Comparison of ENCODE assay signal across 8 cellular contexts in the genomic region with DNA sequence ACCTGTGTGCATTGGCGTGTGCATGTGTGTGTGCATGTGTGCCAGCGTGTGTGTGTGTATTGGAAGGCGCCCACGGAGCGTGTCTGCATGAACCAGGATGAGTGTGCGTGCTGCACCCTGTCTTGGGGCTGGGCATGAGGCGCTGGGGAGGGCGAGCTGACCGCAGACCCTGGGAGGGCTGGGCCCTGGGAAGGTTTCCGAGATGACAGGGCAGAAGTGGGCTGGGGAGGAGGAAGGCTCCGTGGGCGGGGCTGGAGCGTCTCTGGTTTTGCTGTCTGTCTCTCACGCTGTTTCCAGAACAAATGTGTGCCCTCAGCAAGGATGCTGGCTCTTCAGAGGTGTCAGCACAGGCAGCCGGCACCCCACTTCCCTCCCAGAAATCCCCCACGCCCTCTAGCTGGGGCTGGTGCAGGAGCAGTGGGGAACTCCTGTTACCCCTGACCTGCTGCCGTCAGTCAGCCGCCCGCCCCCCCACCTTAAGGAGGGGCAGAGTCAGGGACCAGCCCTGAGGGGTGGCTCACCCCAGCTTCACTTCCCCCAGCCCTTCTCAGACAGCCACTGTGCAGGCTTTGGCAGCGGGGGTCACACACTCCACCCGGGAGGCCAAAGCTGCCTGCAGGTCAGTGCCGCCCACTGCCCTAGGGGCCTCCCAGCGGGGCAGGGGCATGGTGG. TPM values are rescaled to one million over a fixed set of nuclear protein-coding genes. Genes with fewer than 3 reads are reported as not detected.
DNase-seq lines count a peak whose midpoint lies in the region; ATAC-seq and TF ChIP-seq lines count a peak whose summit lies in the region.

A gene with protein sequence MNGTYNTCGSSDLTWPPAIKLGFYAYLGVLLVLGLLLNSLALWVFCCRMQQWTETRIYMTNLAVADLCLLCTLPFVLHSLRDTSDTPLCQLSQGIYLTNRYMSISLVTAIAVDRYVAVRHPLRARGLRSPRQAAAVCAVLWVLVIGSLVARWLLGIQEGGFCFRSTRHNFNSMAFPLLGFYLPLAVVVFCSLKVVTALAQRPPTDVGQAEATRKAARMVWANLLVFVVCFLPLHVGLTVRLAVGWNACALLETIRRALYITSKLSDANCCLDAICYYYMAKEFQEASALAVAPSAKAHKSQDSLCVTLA (plus strand): TSS at position 531 of the 672 bp plus-strand sequence. CDS start 4,473 bp downstream, outside the sequence.

- no peaks in the 10 kb centered on the region for H3K27me3 ChIP-seq in ovary
- H3K27me3 ChIP-seq in upper lobe of right lung, result no peaks in the 10 kb centered on the region

- DNase-seq in AG09309 (ENCODE audit: low read depth) (peak; percentile 34), dedifferentiated amniotic fluid mesenchymal stem cell (ENCODE audit: extremely low spot score) (peak; percentile 27), ovary (peak in 3 of 5 donors; percentile 16 to 37 (median 16)), upper lobe of right lung (peak; percentile 80)
- peak; percentile 43 to 75 for DNase-seq in activated CD4-positive, alpha-beta T cell treated with anti-CD3 and anti-CD28 coated beads for 24 hours (ENCODE audit: low read depth in 2 of 2)

- no peak for TF ChIP-seq CTCF in AG09309 (IDR thresholded peaks at IDR 0.05; ENCODE audit: control insufficient read depth, insufficient read depth, low read depth, low read length, missing control alignments)
- TF ChIP-seq CTCF in HEK293 (tag by site-specific recombination; IDR thresholded peaks at IDR 0.05), result no peak
- no peak for TF ChIP-seq CTCF in ovary (IDR thresholded peaks at IDR 0.05)
- no peak for TF ChIP-seq CTCF in upper lobe of right lung (IDR thresholded peaks at IDR 0.05)

- H3K9me3 ChIP-seq in HEK293 (ENCODE audit: control insufficient read depth, insufficient read depth, low read depth, low read length), result no peaks in the 10 kb centered on the region
- H3K9me3 ChIP-seq in ovary, result no peaks in the 10 kb centered on the region
- no peaks in the 10 kb centered on the region for H3K9me3 ChIP-seq in upper lobe of right lung

- intact Hi-C loops in ovary (cut with DNase I) (no loop called here), upper lobe of right lung (cut with DNase I) (no loop called here)

- H3K36me3 ChIP-seq in HEK293 (ENCODE audit: control insufficient read depth in 2 of 2, insufficient read depth in 1 of 2, low read length in 2 of 2) (no peaks in the 10 kb centered on the region), ovary (no peaks in the 10 kb centered on the region), upper lobe of right lung (no peaks in the 10 kb centered on the region)

- peak; percentile 74 for ATAC-seq in upper lobe of right lung
- no peak for ATAC-seq in HG02938 (IDR thresholded peaks at IDR 0.05; ENCODE audit: unreplicated experiment)
- no peak for ATAC-seq in HG03108 (IDR thresholded peaks at IDR 0.05; ENCODE audit: unreplicated experiment)

- POLR2A ChIA-PET in HEK293 (lab: Yijun Ruan, JAX), result no interaction called here

- H3K27ac ChIP-seq in HEK293 (ENCODE audit: extremely low read depth, low read depth, low read length) (no peak within 1 kb of the TSS), ovary (no peak within 1 kb of the TSS), upper lobe of right lung (peak within 1 kb of the TSS; percentile 42)

- CTCF ChIA-PET in HEK293 (lab: Yijun Ruan, JAX), result interaction anchor here (0.6 kb wide), 2 partner anchors 16 to 563 kb away, joined by 4 read pairs; no protein-coding TSS in a partner anchor

- WGBS in ovary, 3 donors, result 20 to 41% (median 36%) methylated on average over 19 to 23 of the region's 23 CpGs

- no peak for TF ChIP-seq POLR2A in ovary (IDR thresholded peaks at IDR 0.05)

- no peak for TF ChIP-seq EP300 in ovary (IDR thresholded peaks at IDR 0.05)

- H3K4me3 ChIP-seq in AG09309 (ENCODE audit: control insufficient read depth, low read depth, low read length) (no peak within 1 kb of the TSS), HEK293 (ENCODE audit: low read depth, low read length) (no peak within 1 kb of the TSS), ovary (no peak within 1 kb of the TSS), upper lobe of right lung (no peak within 1 kb of the TSS)

- no peaks in the 10 kb centered on the region for H3K4me1 ChIP-seq in HEK293 (ENCODE audit: control insufficient read depth, insufficient read depth, low read length)
- H3K4me1 ChIP-seq in ovary (ENCODE audit: insufficient read depth), result no peaks in the 10 kb centered on the region
- peaks cover 3% of the 10 kb centered on the region for H3K4me1 ChIP-seq in upper lobe of right lung

TF ChIP-seq in HEK293, 187 proteins besides CTCF, POLR2A, EP300 and RAD21 (continues in another document):
- TF ChIP-seq ZNF660 (tag by site-specific recombination; IDR thresholded peaks at IDR 0.05) (no peak), ZNF157 (tag by site-specific recombination; IDR thresholded peaks at IDR 0.05) (no peak), ZNF548 (tag by site-specific recombination; IDR thresholded peaks at IDR 0.05) (no peak), REPIN1 (tag by site-specific recombination; IDR thresholded peaks at IDR 0.05; ENCODE audit: low read depth) (no peak), ZNF112 (tag by site-specific recombination; IDR thresholded peaks at IDR 0.05) (no peak), ZNF37A (tag by site-specific recombination; IDR thresholded peaks at IDR 0.05) (no peak), ZNF24 (tag by site-specific recombination; IDR thresholded peaks at IDR 0.05) (no peak), HOXA7 (CRISPR knock-in tag; IDR thresholded peaks at IDR 0.05; ENCODE audit: borderline replicate concordance) (no peak), ZNF560 (tag by site-specific recombination; IDR thresholded peaks at IDR 0.05; ENCODE audit: borderline replicate concordance) (no peak), SP2 (tag by site-specific recombination; IDR thresholded peaks at IDR 0.05) (peak; percentile 5; the same call in 1 of the 2 replicates), ZNF664 (tag by site-specific recombination; IDR thresholded peaks at IDR 0.05) (no peak), ZNF311 (tag by site-specific recombination; IDR thresholded peaks at IDR 0.05; ENCODE audit: borderline replicate concordance) (no peak), SETDB1 (IDR thresholded peaks at IDR 0.05; ENCODE audit: insufficient read length, low read length) (no peak), BCL11A (tag by site-specific recombination; IDR thresholded peaks at IDR 0.05; ENCODE audit: low read depth) (no peak), ZSCAN30 (tag by site-specific recombination; IDR thresholded peaks at IDR 0.05) (no peak), ZNF324 (tag by site-specific recombination; IDR thresholded peaks at IDR 0.05) (no peak), ZNF114 (tag by site-specific recombination; IDR thresholded peaks at IDR 0.05) (no peak), ZFHX2 (tag by site-specific recombination; conservative IDR thresholded peaks at IDR 0.05) (0 out of 2 replicates have a peak, but pooled peaks have one; percentile 17), ZNF433 (tag by site-specific recombination; IDR thresholded peaks at IDR 0.05; ENCODE audit: low read depth) (no peak), ZNF558 (tag by site-specific recombination; IDR thresholded peaks at IDR 0.05) (no peak), ZNF792 (tag by site-specific recombination; IDR thresholded peaks at IDR 0.05) (no peak)
- TF ChIP-seq, protein P1, sequence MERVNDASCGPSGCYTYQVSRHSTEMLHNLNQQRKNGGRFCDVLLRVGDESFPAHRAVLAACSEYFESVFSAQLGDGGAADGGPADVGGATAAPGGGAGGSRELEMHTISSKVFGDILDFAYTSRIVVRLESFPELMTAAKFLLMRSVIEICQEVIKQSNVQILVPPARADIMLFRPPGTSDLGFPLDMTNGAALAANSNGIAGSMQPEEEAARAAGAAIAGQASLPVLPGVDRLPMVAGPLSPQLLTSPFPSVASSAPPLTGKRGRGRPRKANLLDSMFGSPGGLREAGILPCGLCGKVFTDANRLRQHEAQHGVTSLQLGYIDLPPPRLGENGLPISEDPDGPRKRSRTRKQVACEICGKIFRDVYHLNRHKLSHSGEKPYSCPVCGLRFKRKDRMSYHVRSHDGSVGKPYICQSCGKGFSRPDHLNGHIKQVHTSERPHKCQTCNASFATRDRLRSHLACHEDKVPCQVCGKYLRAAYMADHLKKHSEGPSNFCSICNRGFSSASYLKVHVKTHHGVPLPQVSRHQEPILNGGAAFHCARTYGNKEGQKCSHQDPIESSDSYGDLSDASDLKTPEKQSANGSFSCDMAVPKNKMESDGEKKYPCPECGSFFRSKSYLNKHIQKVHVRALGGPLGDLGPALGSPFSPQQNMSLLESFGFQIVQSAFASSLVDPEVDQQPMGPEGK (tag by site-specific recombination; IDR thresholded peaks at IDR 0.05), result no peak
- TF ChIP-seq, protein P2, sequence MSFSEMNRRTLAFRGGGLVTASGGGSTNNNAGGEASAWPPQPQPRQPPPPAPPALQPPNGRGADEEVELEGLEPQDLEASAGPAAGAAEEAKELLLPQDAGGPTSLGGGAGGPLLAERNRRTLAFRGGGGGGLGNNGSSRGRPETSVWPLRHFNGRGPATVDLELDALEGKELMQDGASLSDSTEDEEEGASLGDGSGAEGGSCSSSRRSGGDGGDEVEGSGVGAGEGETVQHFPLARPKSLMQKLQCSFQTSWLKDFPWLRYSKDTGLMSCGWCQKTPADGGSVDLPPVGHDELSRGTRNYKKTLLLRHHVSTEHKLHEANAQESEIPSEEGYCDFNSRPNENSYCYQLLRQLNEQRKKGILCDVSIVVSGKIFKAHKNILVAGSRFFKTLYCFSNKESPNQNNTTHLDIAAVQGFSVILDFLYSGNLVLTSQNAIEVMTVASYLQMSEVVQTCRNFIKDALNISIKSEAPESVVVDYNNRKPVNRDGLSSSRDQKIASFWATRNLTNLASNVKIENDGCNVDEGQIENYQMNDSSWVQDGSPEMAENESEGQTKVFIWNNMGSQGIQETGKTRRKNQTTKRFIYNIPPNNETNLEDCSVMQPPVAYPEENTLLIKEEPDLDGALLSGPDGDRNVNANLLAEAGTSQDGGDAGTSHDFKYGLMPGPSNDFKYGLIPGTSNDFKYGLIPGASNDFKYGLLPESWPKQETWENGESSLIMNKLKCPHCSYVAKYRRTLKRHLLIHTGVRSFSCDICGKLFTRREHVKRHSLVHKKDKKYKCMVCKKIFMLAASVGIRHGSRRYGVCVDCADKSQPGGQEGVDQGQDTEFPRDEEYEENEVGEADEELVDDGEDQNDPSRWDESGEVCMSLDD (tag by site-specific recombination; IDR thresholded peaks at IDR 0.05), result 0 out of 2 replicates have a peak, but pooled peaks have one; percentile 24

RNA-seq across cellular contexts. Expression of the gene that starts here (rescaled TPM):
- total RNA-seq in ovary (1 to 10 TPM; 2.1 to 4.2 (median 2.5) TPM), upper lobe of right lung (3.4 TPM)
- polyA plus RNA-seq in ovary, result 1 to 10 TPM in 1 of 2 donors, under 1 TPM in 1; 0.27 to 2.2 TPM

Comparison
In these comparisons a context has a peak if more than half of its experiments do, and no peak if none do; other contexts are left out.
1. DNase-seq: peak in every context shown above with its lines; median percentile 80 in upper lobe of right lung; 59 in activated CD4-positive, alpha-beta T cell treated with anti-CD3 and anti-CD28 coated beads for 24 hours; 34 in AG09309; 27 in dedifferentiated amniotic fluid mesenchymal stem cell; 16 in ovary.